2 cellular contexts compared by ENCODE assay signal in genomic region chr1:115710859-115711624, GRCh38.
TF ChIP-seq lines count a peak whose summit lies in the region.

No MANE protein-coding gene starts in this region.

TF ChIP-seq in HEK293, 187 proteins besides CTCF, POLR2A, EP300 and RAD21:
- TF ChIP-seq PRDM10 (tag by site-specific recombination; IDR thresholded peaks at IDR 0.05) = peak; percentile 42; the same call in 1 of the 2 replicates
- TF ChIP-seq ZNF555 (tag by site-specific recombination; conservative IDR thresholded peaks at IDR 0.05) = no peak
- TF ChIP-seq HOXC10 (CRISPR knock-in tag; IDR thresholded peaks at IDR 0.05) = no peak
- TF ChIP-seq ZNF23 (tag by site-specific recombination; IDR thresholded peaks at IDR 0.05; ENCODE audit: borderline replicate concordance) = no peak
- TF ChIP-seq EGR2 (tag by site-specific recombination; IDR thresholded peaks at IDR 0.05; ENCODE audit: low read depth) = 0 out of 2 replicates have a peak, but pooled peaks have one; percentile 10
TF ChIP-seq in HEK293: peak in this region for 2.

TF ChIP-seq in HepG2, 621 proteins besides CTCF, POLR2A, EP300 and RAD21 (continued from another document and continues in another):
- TF ChIP-seq ZNF782 (CRISPR knock-in tag; IDR thresholded peaks at IDR 0.05; ENCODE audit: borderline replicate concordance) = no peak
- no peak for TF ChIP-seq SNAPC2 (CRISPR knock-in tag; IDR thresholded peaks at IDR 0.05)
- TF ChIP-seq ZBTB25 (CRISPR knock-in tag; IDR thresholded peaks at IDR 0.05) = no peak
- TF ChIP-seq HNF4A (CRISPR knock-in tag; IDR thresholded peaks at IDR 0.05) = peak; percentile 72
- no peak for TF ChIP-seq ZBTB7B (CRISPR knock-in tag; IDR thresholded peaks at IDR 0.05)
- peak; percentile 63 for TF ChIP-seq GATAD2A (CRISPR knock-in tag; IDR thresholded peaks at IDR 0.05)
- peak; percentile 36; the same call in 1 of the 2 replicates for TF ChIP-seq RARA (CRISPR knock-in tag; IDR thresholded peaks at IDR 0.05)
- no peak for TF ChIP-seq ZNF558 (CRISPR knock-in tag; IDR thresholded peaks at IDR 0.05; ENCODE audit: borderline replicate concordance)
- TF ChIP-seq ZSCAN29 (CRISPR knock-in tag; conservative IDR thresholded peaks at IDR 0.05) = no peak
- peak; percentile 75; the same call in 1 of the 2 replicates for TF ChIP-seq TFAP4 (IDR thresholded peaks at IDR 0.05; ENCODE audit: borderline replicate concordance, low read depth)
- TF ChIP-seq HDAC2 (CRISPR knock-in tag; IDR thresholded peaks at IDR 0.05) = peak; percentile 37; the same call in 1 of the 2 replicates
- 0 out of 2 replicates have a peak, but pooled peaks have one; percentile 23 for TF ChIP-seq HDAC1 (CRISPR knock-in tag; IDR thresholded peaks at IDR 0.05)
- 0 out of 2 replicates have a peak, but pooled peaks have one; percentile 27 for TF ChIP-seq ZNF644 (CRISPR knock-in tag; IDR thresholded peaks at IDR 0.05; ENCODE audit: low read depth)
- no peak for TF ChIP-seq ZBTB2 (CRISPR knock-in tag; IDR thresholded peaks at IDR 0.05; ENCODE audit: low read depth)
- TF ChIP-seq GATA4 (IDR thresholded peaks at IDR 0.05; ENCODE audit: borderline replicate concordance, low read depth) = peak; percentile 47; the same call in 1 of the 2 replicates
- no peak for TF ChIP-seq ZNF891 (CRISPR knock-in tag; IDR thresholded peaks at IDR 0.05)
- no peak for TF ChIP-seq GABPA (IDR thresholded peaks at IDR 0.05; ENCODE audit: low read depth, low read length)
- no peak for TF ChIP-seq GABPA (CRISPR knock-in tag; IDR thresholded peaks at IDR 0.05; ENCODE audit: low read depth)
- peak; percentile 46; the same call in 1 of the 2 replicates for TF ChIP-seq SIX4 (CRISPR knock-in tag; IDR thresholded peaks at IDR 0.05)
- no peak for TF ChIP-seq ISX (CRISPR knock-in tag; conservative IDR thresholded peaks at IDR 0.05)
- no peak for TF ChIP-seq NFRKB (IDR thresholded peaks at IDR 0.05)
- TF ChIP-seq ZNF567 (CRISPR knock-in tag; IDR thresholded peaks at IDR 0.05; ENCODE audit: borderline replicate concordance) = 0 out of 2 replicates have a peak, but pooled peaks have one; percentile 26
- peak; percentile 22; the same call in 1 of the 2 replicates for TF ChIP-seq ZFP91 (CRISPR knock-in tag; IDR thresholded peaks at IDR 0.05; ENCODE audit: borderline replicate concordance)
- TF ChIP-seq ZNF75D (CRISPR knock-in tag; IDR thresholded peaks at IDR 0.05; ENCODE audit: borderline replicate concordance) = no peak
- peak; percentile 46; the same call in 1 of the 2 replicates for TF ChIP-seq TCF7L2 (IDR thresholded peaks at IDR 0.05; ENCODE audit: low read depth, low read length)
- TF ChIP-seq FOXP4 (CRISPR knock-in tag; IDR thresholded peaks at IDR 0.05) = peak; percentile 45
- no peak for TF ChIP-seq MXI1 (IDR thresholded peaks at IDR 0.05; ENCODE audit: borderline replicate concordance, low read depth, low read length)
- no peak for TF ChIP-seq ZSCAN21 (CRISPR knock-in tag; IDR thresholded peaks at IDR 0.05; ENCODE audit: borderline replicate concordance)
- TF ChIP-seq ZNF557 (CRISPR knock-in tag; IDR thresholded peaks at IDR 0.05) = no peak
- TF ChIP-seq MED1 (CRISPR knock-in tag; IDR thresholded peaks at IDR 0.05) = peak; percentile 34; the same call in 1 of the 2 replicates
- no peak for TF ChIP-seq SOX13 (IDR thresholded peaks at IDR 0.05)
- peak in 1 of 2 experiments; percentile 53; a peak in 1 of 4 replicates for TF ChIP-seq SOX13 (CRISPR knock-in tag; conservative IDR thresholded peaks at IDR 0.05 in 1 of 2, IDR thresholded peaks at IDR 0.05 in 1 of 2)
- TF ChIP-seq TBX2 (CRISPR knock-in tag; IDR thresholded peaks at IDR 0.05; ENCODE audit: borderline replicate concordance) = peak; percentile 27; the same call in 1 of the 2 replicates
- TF ChIP-seq POLR2G (IDR thresholded peaks at IDR 0.05; ENCODE audit: low read depth, low read length) = no peak
- TF ChIP-seq MLX (CRISPR knock-in tag; IDR thresholded peaks at IDR 0.05) = peak; percentile 50; the same call in 1 of the 2 replicates
- no peak for TF ChIP-seq TBL1XR1 (IDR thresholded peaks at IDR 0.05; ENCODE audit: borderline replicate concordance, low read length, partially characterized antibody)
- peak; percentile 19 for TF ChIP-seq TEAD3 (CRISPR knock-in tag; optimal IDR thresholded peaks at IDR 0.05; ENCODE audit: borderline replicate concordance)
- TF ChIP-seq ZNF280D (CRISPR knock-in tag; IDR thresholded peaks at IDR 0.05) = no peak
- no peak for TF ChIP-seq ZNF773 (CRISPR knock-in tag; IDR thresholded peaks at IDR 0.05; ENCODE audit: borderline replicate concordance)
- no peak for TF ChIP-seq ZMYM3 (CRISPR knock-in tag; IDR thresholded peaks at IDR 0.05)
- no peak for TF ChIP-seq ZNF549 (CRISPR knock-in tag; IDR thresholded peaks at IDR 0.05)
- peak; percentile 87 for TF ChIP-seq SP5 (CRISPR knock-in tag; IDR thresholded peaks at IDR 0.05; ENCODE audit: borderline replicate concordance, low read depth)
- no peak for TF ChIP-seq ZNF20 (CRISPR knock-in tag; IDR thresholded peaks at IDR 0.05)
- peak; percentile 63; the same call in 1 of the 2 replicates for TF ChIP-seq HMG20A (CRISPR knock-in tag; IDR thresholded peaks at IDR 0.05; ENCODE audit: borderline replicate concordance)
- TF ChIP-seq TEF (CRISPR knock-in tag; IDR thresholded peaks at IDR 0.05) = no peak
- TF ChIP-seq NRL (CRISPR knock-in tag; IDR thresholded peaks at IDR 0.05; ENCODE audit: borderline replicate concordance) = no peak
- TF ChIP-seq ZNF10 (CRISPR knock-in tag; IDR thresholded peaks at IDR 0.05; ENCODE audit: borderline replicate concordance, low read depth) = no peak
- no peak for TF ChIP-seq IRF2 (CRISPR knock-in tag; IDR thresholded peaks at IDR 0.05)
- no peak for TF ChIP-seq ATF3 (CRISPR knock-in tag; IDR thresholded peaks at IDR 0.05)
- no peak for TF ChIP-seq ZNF737 (CRISPR knock-in tag; IDR thresholded peaks at IDR 0.05; ENCODE audit: borderline replicate concordance)
- no peak for TF ChIP-seq ZXDC (CRISPR knock-in tag; IDR thresholded peaks at IDR 0.05)
- TF ChIP-seq HNF4G (IDR thresholded peaks at IDR 0.05; ENCODE audit: borderline replicate concordance, low read depth, low read length) = 0 out of 2 replicates have a peak, but pooled peaks have one; percentile 50
- TF ChIP-seq HNF4G (CRISPR knock-in tag; IDR thresholded peaks at IDR 0.05; ENCODE audit: borderline replicate concordance, low read depth) = no peak
- no peak for TF ChIP-seq ZNF839 (CRISPR knock-in tag; IDR thresholded peaks at IDR 0.05; ENCODE audit: borderline replicate concordance)
